ENCODE assay signal across 16 cellular contexts in genomic region chr9:16138961-16139441, GRCh38.
A peak's percentile ranks its signal among the peaks of the same experiment; 100 is the strongest.
DNase-seq lines count a peak whose midpoint lies in the region; ATAC-seq, FAIRE-seq and TF ChIP-seq lines count a peak whose summit lies in the region.
"Had no signal": no experiment of that assay in that cellular context is flagged by ENCODE, and none has a peak within 500 bp of the region (broad histone marks: within the 10 kb centered on the region; RNA-seq: fewer than 3 reads in every experiment).

No MANE protein-coding gene starts in this region.

- H3K79me2 ChIP-seq in astrocyte (ENCODE audit: insufficient read depth, low read length) (no peaks in the 10 kb centered on the region), smooth muscle cell (ENCODE audit: low read depth) (no peaks in the 10 kb centered on the region)

- peak overlapping the region; percentile 21 for H3K27ac Mint-ChIP-seq in astrocyte (ENCODE audit: unreplicated experiment)

- no peak for TF ChIP-seq CTCF in astrocyte (IDR thresholded peaks at IDR 0.05; ENCODE audit: insufficient read depth, low read depth, low read length)
- no peak for TF ChIP-seq CTCF in smooth muscle cell (IDR thresholded peaks at IDR 0.05; ENCODE audit: borderline replicate concordance, insufficient read depth, poor library complexity, severe bottlenecking)

- H3K9me3 Mint-ChIP-seq in astrocyte (ENCODE audit: unreplicated experiment): no peaks in the 10 kb centered on the region

- no peaks in the 10 kb centered on the region for H3K36me3 Mint-ChIP-seq in astrocyte (ENCODE audit: low read depth, unreplicated experiment)

- no peaks in the 10 kb centered on the region for H3K9me3 ChIP-seq in astrocyte (ENCODE audit: insufficient read depth, low read depth, low read length)
- no peaks in the 10 kb centered on the region for H3K9me3 ChIP-seq in smooth muscle cell (replicated peaks; ENCODE audit: low read depth)
- H3K9me3 ChIP-seq: esophagus muscularis mucosa, HAP-1 had no signal

- H3K9ac ChIP-seq in astrocyte (ENCODE audit: low read length) (peak overlapping the region; percentile 74), smooth muscle cell (ENCODE audit: low read depth) (no peak overlapping the region)

- peaks cover 67% of the 10 kb centered on the region for H3K4me1 ChIP-seq in astrocyte (ENCODE audit: insufficient read depth, low read length)
- no peaks in the 10 kb centered on the region for H3K4me1 ChIP-seq in smooth muscle cell (ENCODE audit: low read depth)
- H3K4me1 ChIP-seq: HAP-1 had no signal

- H3K4me3 Mint-ChIP-seq in astrocyte (ENCODE audit: unreplicated experiment): no peak overlapping the region

- H3F3A ChIP-seq in smooth muscle cell (ENCODE audit: low read depth): no peaks in the 10 kb centered on the region

- DNase-seq in GM04503 (ENCODE audit: low read depth): peak; percentile 19
- peak; percentile 98 for DNase-seq in astrocyte (ENCODE audit: low read depth)
- peak; percentile 66 for DNase-seq in left ventricle myocardium superior
- no peak for DNase-seq in smooth muscle cell (lab: John Stamatoyannopoulos, UW; ENCODE audit: unreplicated experiment)
- DNase-seq: activated CD8-positive, alpha-beta memory T cell treated with anti-CD3 and anti-CD28 coated beads, Interleukin-2, amount 50 U/mL, for 48 hours; KG1; NCI-H2171 had no signal

- H2AFZ ChIP-seq in astrocyte (ENCODE audit: low read depth, low read length) (no peak overlapping the region), smooth muscle cell (ENCODE audit: low read depth) (peak overlapping the region; percentile 16)

- H3K4me3 ChIP-seq in astrocyte (ENCODE audit: insufficient read depth, low read depth, low read length) (no peak overlapping the region), smooth muscle cell (no peak overlapping the region)
- H3K4me3 ChIP-seq: esophagus muscularis mucosa, HAP-1, lung had no signal

- H4K20me1 ChIP-seq in astrocyte (ENCODE audit: insufficient read depth, low read length): no peaks in the 10 kb centered on the region
- H4K20me1 ChIP-seq in smooth muscle cell (ENCODE audit: low read depth): no peaks in the 10 kb centered on the region

- no peak for FAIRE-seq in astrocyte (lab: Jason Lieb, UNC)
- FAIRE-seq: TTC549 had no signal

- peaks cover 52% of the 10 kb centered on the region for H3K4me1 Mint-ChIP-seq in astrocyte (ENCODE audit: low read depth, unreplicated experiment)

- no peaks in the 10 kb centered on the region for H3K36me3 ChIP-seq in astrocyte (ENCODE audit: insufficient read depth, low read length)
- no peaks in the 10 kb centered on the region for H3K36me3 ChIP-seq in smooth muscle cell (ENCODE audit: low read depth)
- H3K36me3 ChIP-seq: esophagus muscularis mucosa, HAP-1 had no signal

- ATAC-seq in left ventricle myocardium superior: peak; percentile 67
- ATAC-seq in HG02642 (IDR thresholded peaks at IDR 0.05; ENCODE audit: poor library complexity, unreplicated experiment): no peak
- ATAC-seq in HG02981 (IDR thresholded peaks at IDR 0.05; ENCODE audit: unreplicated experiment): no peak
- ATAC-seq in GM21576 (IDR thresholded peaks at IDR 0.05; ENCODE audit: unreplicated experiment): no peak
- ATAC-seq in HG03460 (IDR thresholded peaks at IDR 0.05; ENCODE audit: unreplicated experiment): no peak
- ATAC-seq: Panc1 had no signal

- H3K27ac ChIP-seq in astrocyte (ENCODE audit: low read depth, low read length) (peak overlapping the region; percentile 87), smooth muscle cell (ENCODE audit: low read depth) (peak overlapping the region; percentile 4)

- no peaks in the 10 kb centered on the region for H3K27me3 Mint-ChIP-seq in astrocyte (ENCODE audit: low read depth, unreplicated experiment)

- H3K4me2 ChIP-seq in astrocyte (ENCODE audit: low read length): peak overlapping the region; percentile 77
- H3K4me2 ChIP-seq in smooth muscle cell: peak overlapping the region; percentile 33

- no peaks in the 10 kb centered on the region for H3K27me3 ChIP-seq in astrocyte (ENCODE audit: insufficient read depth, low read length)
- no peaks in the 10 kb centered on the region for H3K27me3 ChIP-seq in smooth muscle cell (ENCODE audit: low read depth)
- H3K27me3 ChIP-seq: esophagus muscularis mucosa had no signal

- intact Hi-C loops in left ventricle myocardium superior (cut with micrococcal nuclease): no loop called here

- 38% methylated on average over 9 of the region's 9 CpGs for WGBS in smooth muscle cell (ENCODE audit: low lambda C conversion rate)
